ENCODE assay signal across 15 cellular contexts in the genomic region with DNA sequence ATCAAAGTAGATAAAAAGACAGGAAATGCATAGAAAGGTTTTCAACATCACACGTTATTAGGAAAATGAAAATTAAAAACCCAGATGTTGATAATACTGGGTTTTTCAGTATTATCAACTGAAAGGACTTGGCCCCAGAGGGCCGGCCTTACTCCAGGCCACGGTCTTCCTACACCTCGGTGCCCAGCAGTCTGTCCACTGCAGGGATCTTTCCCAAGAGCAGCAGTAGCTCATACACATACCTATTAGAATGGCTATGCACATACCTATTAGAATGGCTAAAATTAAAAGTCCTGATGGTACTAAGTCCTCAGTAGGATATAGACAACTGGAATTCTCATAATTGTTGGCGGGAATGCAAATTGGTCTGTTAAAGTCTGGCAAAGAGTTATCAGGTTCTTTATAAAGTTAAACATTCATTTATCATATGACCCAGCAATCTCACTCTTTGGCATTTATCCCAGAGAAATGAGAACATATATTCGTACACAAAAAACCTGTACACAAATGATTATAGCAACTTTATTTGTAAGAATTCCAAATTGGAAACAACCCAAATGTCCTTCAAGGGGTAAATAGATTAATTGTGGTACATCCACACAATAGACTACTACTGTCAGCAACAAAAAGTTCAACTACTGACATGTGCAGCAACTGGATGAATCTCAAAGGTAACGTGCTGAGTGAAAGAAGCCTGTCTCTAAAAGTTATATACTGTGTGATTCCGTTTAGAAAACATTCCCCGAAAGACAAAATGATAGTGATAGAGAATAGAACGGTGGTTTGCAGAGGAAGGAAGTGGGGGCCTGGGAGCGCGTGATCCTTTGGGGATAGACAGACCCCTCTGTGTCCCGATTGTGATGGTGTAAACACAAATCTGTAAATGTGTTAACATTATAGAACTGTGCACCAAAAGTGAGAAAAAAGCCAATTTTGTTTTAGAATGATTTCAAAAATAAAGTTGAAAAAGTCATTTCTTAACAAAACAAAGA.
A peak's percentile ranks its signal among the peaks of the same experiment; 100 is the strongest.
DNase-seq lines count a peak whose midpoint lies in the region; ATAC-seq and TF ChIP-seq lines count a peak whose summit lies in the region.
"Had no signal": no experiment of that assay in that cellular context is flagged by ENCODE, and none has a peak within 500 bp of the region (broad histone marks: within the 10 kb centered on the region; RNA-seq: fewer than 3 reads in every experiment).

No MANE protein-coding gene starts in this region.

- peaks cover 7% of the 10 kb centered on the region for H3K9me3 Mint-ChIP-seq in activated T-helper 17 cell treated with anti-CD3 and anti-CD28 coated beads, Interleukin-2, amount 50 U/mL, for 72 hours
- H3K9me3 Mint-ChIP-seq: stimulated activated memory B cell treated with anti-CD40 and anti-IgM and Interleukin-4, amounts not matched to agents 10 μg/mL and 1 μg/mL and 100 μg/mL, for 72 hours had no signal

- peak overlapping the region; percentile 16 for H3K27ac Mint-ChIP-seq in activated T-helper 17 cell treated with anti-CD3 and anti-CD28 coated beads, Interleukin-2, amount 50 U/mL, for 72 hours
- H3K27ac Mint-ChIP-seq: activated CD4-positive, alpha-beta memory T cell treated with anti-CD3 and anti-CD28 coated beads for 36 hours; stimulated activated memory B cell treated with anti-CD40 and anti-IgM and Interleukin-4, amounts not matched to agents 10 μg/mL and 1 μg/mL and 100 μg/mL, for 72 hours had no signal

- ATAC-seq in activated T-helper 17 cell treated with anti-CD3 and anti-CD28 coated beads, Interleukin-2, amount 50 U/mL, for 72 hours (replicated peaks): no peak
- ATAC-seq in left lung: peak; percentile 11
- no peak for ATAC-seq in HG03439 (IDR thresholded peaks at IDR 0.05; ENCODE audit: unreplicated experiment)
- ATAC-seq: stimulated activated memory B cell treated with anti-CD40 and anti-IgM and Interleukin-4, amounts not matched to agents 10 μg/mL and 1 μg/mL and 100 μg/mL, for 72 hours had no signal

- peaks cover 83% of the 10 kb centered on the region for H3K4me1 ChIP-seq in DOHH2 (ENCODE audit: control insufficient read depth, low read length)
- H3K4me1 ChIP-seq in left lung: peaks cover 0 to 60% of the 10 kb centered on the region in 2 donors

- H3K4me3 Mint-ChIP-seq in activated T-helper 17 cell treated with anti-CD3 and anti-CD28 coated beads, Interleukin-2, amount 50 U/mL, for 72 hours: no peak overlapping the region
- H3K4me3 Mint-ChIP-seq: activated CD4-positive, alpha-beta memory T cell treated with anti-CD3 and anti-CD28 coated beads for 36 hours; stimulated activated memory B cell treated with anti-CD40 and anti-IgM and Interleukin-4, amounts not matched to agents 10 μg/mL and 1 μg/mL and 100 μg/mL, for 72 hours had no signal

- H3K79me2 ChIP-seq in DOHH2 (ENCODE audit: control insufficient read depth, low read length): peaks cover 54% of the 10 kb centered on the region

- intact Hi-C loops in left lung (cut with DNase I): no loop called here

- H3K36me3 ChIP-seq in DOHH2 (ENCODE audit: control insufficient read depth, low read length) (peaks cover 39% of the 10 kb centered on the region), left lung (peaks cover 0 to 4% of the 10 kb centered on the region in 2 donors)
- H3K36me3 ChIP-seq: MG63 had no signal

- H3F3A ChIP-seq in DOHH2 (ENCODE audit: control insufficient read depth, insufficient read depth): peaks cover 27% of the 10 kb centered on the region

- peaks cover 14% of the 10 kb centered on the region for H3K36me3 Mint-ChIP-seq in activated T-helper 17 cell treated with anti-CD3 and anti-CD28 coated beads, Interleukin-2, amount 50 U/mL, for 72 hours (ENCODE audit: low read depth)
- H3K36me3 Mint-ChIP-seq: stimulated activated memory B cell treated with anti-CD40 and anti-IgM and Interleukin-4, amounts not matched to agents 10 μg/mL and 1 μg/mL and 100 μg/mL, for 72 hours had no signal

- H3K9me3 ChIP-seq in DOHH2 (ENCODE audit: control insufficient read depth, insufficient read depth, low read length) (peaks cover 19% of the 10 kb centered on the region), left lung (peaks cover 0 to 6% of the 10 kb centered on the region in 2 donors)
- H3K9me3 ChIP-seq: lower lobe of right lung had no signal

- H3K4me2 ChIP-seq in DOHH2 (ENCODE audit: low read length): peak overlapping the region; percentile 27

- H4K20me1 ChIP-seq in DOHH2 (ENCODE audit: control insufficient read depth, insufficient read depth, low read depth, low read length): no peaks in the 10 kb centered on the region

- H3K4me1 Mint-ChIP-seq in activated T-helper 17 cell treated with anti-CD3 and anti-CD28 coated beads, Interleukin-2, amount 50 U/mL, for 72 hours: peaks cover 26% of the 10 kb centered on the region

- H3K9me2 ChIP-seq in DOHH2 (replicated peaks; ENCODE audit: control insufficient read depth, low read length): no peaks in the 10 kb centered on the region

- DNase-seq in left lung: no peak
- DNase-seq in nucleus accumbens (lab: John Stamatoyannopoulos, UW): no peak
- DNase-seq in amniotic stem cell (lab: John Stamatoyannopoulos, UW): no peak
- no peak for DNase-seq in stimulated activated CD4-positive, alpha-beta T cell treated with anti-CD3 and anti-CD28 coated beads, Interleukin-2, amount 100 ng/mL, for 48 hours
- DNase-seq: activated CD4-positive, alpha-beta memory T cell treated with anti-CD3 and anti-CD28 coated beads for 36 hours; activated effector memory CD4-positive, alpha-beta T cell treated with anti-CD3 and anti-CD28 coated beads, Interleukin-2, amount 50 U/mL, for 16 hours; AML-193; lower lobe of right lung; NCI-H2081 had no signal

- H3K27me3 ChIP-seq in DOHH2 (ENCODE audit: control insufficient read depth, low read length): no peaks in the 10 kb centered on the region
- no peaks in the 10 kb centered on the region for H3K27me3 ChIP-seq in left lung
- H3K27me3 ChIP-seq: MG63 had no signal

- H3K27me3 Mint-ChIP-seq in activated T-helper 17 cell treated with anti-CD3 and anti-CD28 coated beads, Interleukin-2, amount 50 U/mL, for 72 hours: no peaks in the 10 kb centered on the region
- H3K27me3 Mint-ChIP-seq: activated CD4-positive, alpha-beta memory T cell treated with anti-CD3 and anti-CD28 coated beads for 36 hours; stimulated activated memory B cell treated with anti-CD40 and anti-IgM and Interleukin-4, amounts not matched to agents 10 μg/mL and 1 μg/mL and 100 μg/mL, for 72 hours had no signal

- peak overlapping the region; percentile 19; the same call in 1 of the 2 replicates for H3K27ac ChIP-seq in 22Rv1
- H3K27ac ChIP-seq in DOHH2 (ENCODE audit: low read depth, low read length): 0 out of 2 replicates have a peak overlapping the region, but pooled peaks have one; percentile 6
- H3K27ac ChIP-seq in left lung: peak overlapping the region in 1 of 2 donors; percentile 49
- H3K27ac ChIP-seq: lower lobe of right lung had no signal

- no peak overlapping the region for H3K4me3 ChIP-seq in DOHH2 (ENCODE audit: low read length)
- no peak overlapping the region for H3K4me3 ChIP-seq in left lung
- H3K4me3 ChIP-seq: lower lobe of right lung, MG63 had no signal

- TF ChIP-seq CTCF in 22Rv1 (IDR thresholded peaks at IDR 0.05): no peak
- TF ChIP-seq CTCF in DOHH2 (IDR thresholded peaks at IDR 0.05; ENCODE audit: low read depth, low read length, poor library complexity, severe bottlenecking): no peak
- no peak for TF ChIP-seq CTCF in left lung (IDR thresholded peaks at IDR 0.05)
